16 cellular contexts compared by ENCODE assay signal in the genomic region with DNA sequence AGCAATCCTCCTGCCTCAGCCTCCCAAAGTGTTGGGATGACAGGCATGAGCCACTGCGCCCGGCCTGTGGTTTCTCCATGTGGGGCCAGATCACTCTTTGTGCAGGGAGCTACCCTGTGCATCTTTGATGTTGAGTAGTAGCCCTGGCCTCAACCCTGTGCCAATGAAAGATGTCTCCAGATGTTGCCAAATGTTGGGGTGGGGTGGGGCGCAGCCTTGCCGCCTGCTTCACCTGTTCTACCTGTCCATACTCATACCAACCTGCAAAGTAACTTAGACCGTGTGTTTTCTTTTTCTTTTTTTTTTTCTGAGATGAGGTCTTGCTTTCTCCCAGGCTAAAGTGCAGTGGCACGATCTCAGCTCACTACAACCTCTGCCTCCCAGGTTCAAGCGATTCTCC. TPM values are rescaled to one million over a fixed set of nuclear protein-coding genes. Genes with fewer than 3 reads are reported as not detected.
A peak's percentile ranks its signal among the peaks of the same experiment; 100 is the strongest.
DNase-seq lines count a peak whose midpoint lies in the region; ATAC-seq and TF ChIP-seq lines count a peak whose summit lies in the region.
"Had no signal": no experiment of that assay in that cellular context is flagged by ENCODE, and none has a peak within 500 bp of the region (broad histone marks: within the 10 kb centered on the region; RNA-seq: fewer than 3 reads in every experiment).

No MANE protein-coding gene starts in this region.

- peak overlapping the region; percentile 82 for H3K27ac Mint-ChIP-seq in T-helper 2 cell treated with Interferon-gamma antibody and Interleukin-4, amounts not matched to agents 5 μg/mL and 100 μg/mL, for 36 hours

- H3K9me3 ChIP-seq in RWPE2 (ENCODE audit: severe bottlenecking) (no peaks in the 10 kb centered on the region), spleen (no peaks in the 10 kb centered on the region)
- H3K9me3 ChIP-seq: Caco-2, upper lobe of right lung had no signal

- peaks cover 52% of the 10 kb centered on the region for H3K4me1 Mint-ChIP-seq in T-helper 2 cell treated with Interferon-gamma antibody and Interleukin-4, amounts not matched to agents 5 μg/mL and 100 μg/mL, for 36 hours (ENCODE audit: low read depth)

- no peak for TF ChIP-seq CTCF in RWPE2 (IDR thresholded peaks at IDR 0.05; ENCODE audit: poor library complexity, severe bottlenecking)
- no peak for TF ChIP-seq CTCF in epithelial cell of esophagus (IDR thresholded peaks at IDR 0.05; ENCODE audit: insufficient read depth, low read depth, low read length, missing control alignments)
- TF ChIP-seq CTCF in spleen (IDR thresholded peaks at IDR 0.05 in 8 of 11, conservative IDR thresholded peaks at IDR 0.05 in 3 of 11) = no peak

- peak overlapping the region; percentile 59 for H3K4me3 Mint-ChIP-seq in T-helper 2 cell treated with Interferon-gamma antibody and Interleukin-4, amounts not matched to agents 5 μg/mL and 100 μg/mL, for 36 hours

- no peaks in the 10 kb centered on the region for H3K9me3 Mint-ChIP-seq in T-helper 2 cell treated with Interferon-gamma antibody and Interleukin-4, amounts not matched to agents 5 μg/mL and 100 μg/mL, for 36 hours

- ATAC-seq in RWPE2 (ENCODE audit: low read depth) = no peak
- no peak for ATAC-seq in HG02885 (IDR thresholded peaks at IDR 0.05; ENCODE audit: poor library complexity, unreplicated experiment)
- ATAC-seq: upper lobe of right lung had no signal

- H3K4me3 ChIP-seq in RWPE2 (ENCODE audit: severe bottlenecking) = no peak overlapping the region
- no peak overlapping the region for H3K4me3 ChIP-seq in epithelial cell of esophagus (ENCODE audit: low read length)
- no peak overlapping the region for H3K4me3 ChIP-seq in spleen
- H3K4me3 ChIP-seq: coronary artery, hepatocyte, upper lobe of right lung had no signal

- H3K36me3 ChIP-seq in RWPE2 (ENCODE audit: low read depth) = no peaks in the 10 kb centered on the region
- H3K36me3 ChIP-seq in spleen = no peaks in the 10 kb centered on the region
- H3K36me3 ChIP-seq: upper lobe of right lung had no signal

- whole genome bisulfite sequencing in spleen, 5 donors = 94 to 97% (median 95%) methylated on average over 7 of the region's 7 CpGs

- H3K27me3 ChIP-seq in RWPE2 (ENCODE audit: insufficient read depth, poor library complexity, severe bottlenecking) (no peaks in the 10 kb centered on the region), spleen (replicated peaks in 1 of 7) (no peaks in the 10 kb centered on the region)
- H3K27me3 ChIP-seq: hepatocyte, upper lobe of right lung had no signal

- DNase-seq in T-helper 2 cell treated with Interferon-gamma antibody and Interleukin-4, amounts not matched to agents 5 μg/mL and 100 μg/mL, for 36 hours (ENCODE audit: low spot score) = no peak
- DNase-seq in T-helper 2 cell (no peak), RWPE2 (ENCODE audit: low spot score) (no peak), epithelial cell of esophagus (ENCODE audit: low read depth) (peak; percentile 81), spleen (no peak), NCI-H187 treated with DMSO at 0.1 percent for 48 hours (lab: John Stamatoyannopoulos, UW) (no peak), SIG-M5 treated with dmso at 0.1 percent for 504 hours (lab: John Stamatoyannopoulos, UW; ENCODE audit: unreplicated experiment) (no peak)
- DNase-seq: 8988T, anterior cingulate cortex, Caco-2, NCI-H1930, SHP77, upper lobe of right lung had no signal

- intact Hi-C loops in spleen (cut with DNase I; ENCODE audit: low total_unique reads) = no loop called here

- no peak for TF ChIP-seq POLR2A in spleen (IDR thresholded peaks at IDR 0.05)

- peaks cover 18% of the 10 kb centered on the region for H3K36me3 Mint-ChIP-seq in T-helper 2 cell treated with Interferon-gamma antibody and Interleukin-4, amounts not matched to agents 5 μg/mL and 100 μg/mL, for 36 hours (ENCODE audit: low read depth)

- H3K4me1 ChIP-seq in RWPE2 (ENCODE audit: insufficient read depth, poor library complexity, severe bottlenecking) (peaks cover 48% of the 10 kb centered on the region), spleen (peaks cover 45 to 92% (median 75%) of the 10 kb centered on the region in 6 donors)

- H3K27ac ChIP-seq in RWPE2 (ENCODE audit: poor library complexity, severe bottlenecking) (peak overlapping the region; percentile 99), spleen (peak overlapping the region in 6 of 8 donors; percentile 76 to 97 (median 94))

- no peaks in the 10 kb centered on the region for H3K27me3 Mint-ChIP-seq in T-helper 2 cell treated with Interferon-gamma antibody and Interleukin-4, amounts not matched to agents 5 μg/mL and 100 μg/mL, for 36 hours (ENCODE audit: low read depth)

RNA-seq across cellular contexts. Expression of a gene that starts 20.9 kb away (rescaled TPM):
- 100 to 1,000 TPM in 4 of 7 donors, 10 to 100 TPM in 3; 59.7 to 131 (median 104) TPM for total RNA-seq in spleen
- polyA plus RNA-seq in spleen = 10 to 100 TPM; 56.7 to 92.2 (median 76.6) TPM

RNA-seq across cellular contexts. Expression of a gene that starts 21.0 kb away (rescaled TPM):
- total RNA-seq in spleen = 10 to 100 TPM; 43.8 to 89.5 (median 55.8) TPM
- polyA plus RNA-seq in spleen = 10 to 100 TPM; 78.3 to 98.0 (median 93.7) TPM

RNA-seq across cellular contexts. Expression of a gene that starts 53.1 kb away (rescaled TPM):
- total RNA-seq in spleen = 10 to 100 TPM; 22.0 to 47.0 (median 37.7) TPM
- 10 to 100 TPM in 1 of 3 donors, 1 to 10 TPM in 2; 5.5 to 32.8 (median 7.1) TPM for polyA plus RNA-seq in spleen

RNA-seq across cellular contexts. Expression of a gene that starts 54.6 kb away (rescaled TPM):
- 10 to 100 TPM; 27.7 to 72.8 (median 37.5) TPM for total RNA-seq in spleen
- 100 to 1,000 TPM in 2 of 3 donors, 10 to 100 TPM in 1; 76.2 to 109 (median 107) TPM for polyA plus RNA-seq in spleen
